ENCODE assay signal across 26 cellular contexts in the genomic region with DNA sequence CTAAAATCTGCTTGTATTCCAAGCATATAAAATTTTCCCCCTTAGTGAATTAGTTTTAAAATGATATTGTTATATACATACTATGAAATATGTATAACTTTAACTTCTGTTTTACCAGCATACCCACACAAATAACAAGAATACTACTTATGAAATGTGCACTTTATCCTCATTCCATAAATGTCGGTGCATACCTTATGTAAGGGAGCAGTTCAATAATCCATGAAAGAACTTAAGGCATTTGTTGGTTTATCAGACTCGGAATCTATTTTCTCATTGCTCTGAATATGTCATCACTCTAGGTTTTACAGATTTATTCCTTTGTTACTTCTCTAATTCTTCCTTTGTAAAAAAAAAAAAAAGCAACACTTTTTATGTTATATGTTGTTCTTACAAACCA.
"Had no signal": no experiment of that assay in that cellular context is flagged by ENCODE, and none has a peak within 500 bp of the region (broad histone marks: within the 10 kb centered on the region; RNA-seq: fewer than 3 reads in every experiment).

No MANE protein-coding gene starts in this region.

- H3K27ac ChIP-seq: colonic mucosa, epithelial cell of prostate, esophagus squamous epithelium, gastrocnemius medialis, heart right ventricle, left lung, lower lobe of right lung had no signal

- H3K27ac Mint-ChIP-seq: dendritic cell treated with granulocyte-macrophage colony-stimulating factor and Interleukin-4, amounts not matched to agents 40 ng/mL and 50 ng/mL, for 4 days; effector memory CD8-positive, alpha-beta T cell; endodermal cell; mesothelial cell of epicardium had no signal

- DNase-seq: colonic mucosa; cortex of kidney; effector CD8-positive, alpha-beta T cell; effector memory CD8-positive, alpha-beta T cell; endodermal cell; erythroblast; esophagus squamous epithelium; foreskin fibroblast; foreskin melanocyte; gastrocnemius medialis; glutamatergic neuron; head of caudate nucleus; heart right ventricle; hippocampal formation; left cardiac atrium; left lung; left ventricle myocardium superior; lower lobe of right lung; mesenchymal stem cell; mucosa of descending colon had no signal

- H3K9me3 ChIP-seq: colonic mucosa, esophagus squamous epithelium, gastrocnemius medialis, heart right ventricle, left lung, lower lobe of right lung, mucosa of descending colon had no signal

- H3K27me3 ChIP-seq: colonic mucosa, esophagus squamous epithelium, gastrocnemius medialis, heart right ventricle, left lung had no signal

- FAIRE-seq: endometrium, islet of Langerhans, keratinocyte had no signal

- H3K36me3 ChIP-seq: colonic mucosa, esophagus squamous epithelium, left lung, lower lobe of right lung had no signal

- H3K4me1 ChIP-seq: colonic mucosa, heart right ventricle, left lung, lower lobe of right lung had no signal

- H3K4me3 ChIP-seq: colonic mucosa, esophagus squamous epithelium, gastrocnemius medialis, heart right ventricle, left lung, lower lobe of right lung, mucosa of descending colon had no signal

- H3K4me1 Mint-ChIP-seq: endodermal cell, mesothelial cell of epicardium had no signal

- H3K36me3 Mint-ChIP-seq: mesothelial cell of epicardium had no signal

- H3K4me3 Mint-ChIP-seq: dendritic cell treated with granulocyte-macrophage colony-stimulating factor and Interleukin-4, amounts not matched to agents 40 ng/mL and 50 ng/mL, for 4 days; effector memory CD8-positive, alpha-beta T cell; endodermal cell; mesothelial cell of epicardium had no signal
